1 cellular context compared by ENCODE assay signal in genomic region chr3:37308247-37308646, GRCh38.
TF ChIP-seq lines count a peak whose summit lies in the region.

No MANE protein-coding gene starts in this region.

TF ChIP-seq in liver, 16 proteins besides CTCF, POLR2A, EP300 and RAD21 (continued from another document):
- TF ChIP-seq ZBTB33 (IDR thresholded peaks at IDR 0.05) = no peak
- TF ChIP-seq SP1 (IDR thresholded peaks at IDR 0.05) = no peak
